ENCODE assay signal across 1 cellular context in the genomic region with DNA sequence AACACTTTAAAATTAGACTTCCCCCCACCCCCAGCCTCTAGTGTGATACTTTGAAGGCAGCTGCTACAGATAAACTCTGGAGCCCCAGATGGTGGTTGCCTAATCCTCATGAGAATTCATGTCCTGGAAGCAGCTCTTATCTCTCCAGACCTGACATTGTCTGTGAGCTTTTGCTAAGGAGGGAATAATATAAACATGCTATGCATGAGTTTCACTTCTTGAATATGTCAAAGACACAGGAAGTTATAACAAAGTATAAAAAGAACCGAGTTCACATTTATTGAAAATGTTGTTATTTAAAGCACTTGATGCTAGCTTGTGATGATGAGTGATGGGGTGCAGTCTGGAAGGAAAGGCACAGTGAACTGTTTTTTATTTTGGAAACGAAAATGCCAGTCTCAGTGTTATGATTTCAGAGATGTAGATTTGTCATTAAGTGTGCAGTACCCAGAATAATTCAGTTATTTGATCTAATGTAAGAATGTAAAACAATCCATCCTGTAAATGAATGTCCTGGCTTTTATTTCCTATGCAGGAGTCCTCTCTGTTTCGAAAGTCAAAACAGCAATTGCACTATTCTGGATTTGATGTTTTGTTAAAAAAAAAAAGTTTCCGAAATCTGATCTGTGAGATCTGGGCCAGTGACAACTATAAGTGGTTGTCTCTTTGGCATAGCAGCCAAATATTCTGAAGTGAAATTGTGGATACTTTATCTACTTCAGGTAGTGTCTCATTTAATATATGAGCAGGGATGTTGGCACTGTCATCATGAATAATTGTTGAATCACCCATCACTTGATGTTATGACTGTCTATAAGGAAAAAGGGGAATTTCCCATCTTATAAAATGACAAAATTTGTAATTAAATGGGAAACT.
A peak's percentile ranks its signal among the peaks of the same experiment; 100 is the strongest.
TF ChIP-seq lines count a peak whose summit lies in the region.

No MANE protein-coding gene starts in this region.

TF ChIP-seq in GM12878, 131 proteins besides CTCF, POLR2A, EP300 and RAD21 (continued from another document and continues in another):
- TF ChIP-seq, protein P1, sequence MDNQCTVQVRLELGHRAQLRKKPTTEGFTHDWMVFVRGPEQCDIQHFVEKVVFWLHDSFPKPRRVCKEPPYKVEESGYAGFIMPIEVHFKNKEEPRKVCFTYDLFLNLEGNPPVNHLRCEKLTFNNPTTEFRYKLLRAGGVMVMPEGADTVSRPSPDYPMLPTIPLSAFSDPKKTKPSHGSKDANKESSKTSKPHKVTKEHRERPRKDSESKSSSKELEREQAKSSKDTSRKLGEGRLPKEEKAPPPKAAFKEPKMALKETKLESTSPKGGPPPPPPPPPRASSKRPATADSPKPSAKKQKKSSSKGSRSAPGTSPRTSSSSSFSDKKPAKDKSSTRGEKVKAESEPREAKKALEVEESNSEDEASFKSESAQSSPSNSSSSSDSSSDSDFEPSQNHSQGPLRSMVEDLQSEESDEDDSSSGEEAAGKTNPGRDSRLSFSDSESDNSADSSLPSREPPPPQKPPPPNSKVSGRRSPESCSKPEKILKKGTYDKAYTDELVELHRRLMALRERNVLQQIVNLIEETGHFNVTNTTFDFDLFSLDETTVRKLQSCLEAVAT (IDR thresholded peaks at IDR 0.05), result 0 out of 2 replicates have a peak, but pooled peaks have one; percentile 49
- TF ChIP-seq ETV6 (conservative IDR thresholded peaks at IDR 0.05 in 1 of 2, IDR thresholded peaks at IDR 0.05 in 1 of 2; ENCODE audit: borderline replicate concordance in 1 of 2, low read depth in 1 of 2) (peak in 1 of 2 experiments; percentile 74; a peak in 2 of 4 replicates), SIN3A (IDR thresholded peaks at IDR 0.05; ENCODE audit: low read depth, low read length) (no peak), TBL1XR1 (IDR thresholded peaks at IDR 0.05; ENCODE audit: low read depth, low read length) (no peak), RB1 (IDR thresholded peaks at IDR 0.05; ENCODE audit: borderline replicate concordance) (no peak), ESRRA (IDR thresholded peaks at IDR 0.05; ENCODE audit: low read length) (no peak), PKNOX1 (IDR thresholded peaks at IDR 0.05) (peak; percentile 75), POLR2AphosphoS5 (IDR thresholded peaks at IDR 0.05; ENCODE audit: low read length) (peak; percentile 57; the same call in 1 of the 2 replicates), POLR2AphosphoS2 (IDR thresholded peaks at IDR 0.05; ENCODE audit: low read depth, low read length) (no peak), SUPT20H (IDR thresholded peaks at IDR 0.05; ENCODE audit: borderline replicate concordance, control insufficient read depth, low read depth, low read length) (no peak), RELA (IDR thresholded peaks at IDR 0.05; ENCODE audit: borderline replicate concordance, partially characterized antibody) (no peak), NFYA (IDR thresholded peaks at IDR 0.05; ENCODE audit: borderline replicate concordance, low read depth, low read length) (no peak), ZBED1 (IDR thresholded peaks at IDR 0.05; ENCODE audit: borderline replicate concordance) (peak; percentile 76), ZNF24 (IDR thresholded peaks at IDR 0.05) (no peak), CREM (IDR thresholded peaks at IDR 0.05; ENCODE audit: low read depth) (peak; percentile 60), RAD51 (IDR thresholded peaks at IDR 0.05) (no peak), BCLAF1 (IDR thresholded peaks at IDR 0.05) (no peak), GABPA (IDR thresholded peaks at IDR 0.05; ENCODE audit: low read depth) (0 out of 2 replicates have a peak, but pooled peaks have one; percentile 17), NRF1 (conservative IDR thresholded peaks at IDR 0.05; ENCODE audit: low read depth, low read length) (no peak), BACH1 (IDR thresholded peaks at IDR 0.05; ENCODE audit: borderline replicate concordance) (no peak), STAT1 (conservative IDR thresholded peaks at IDR 0.05) (no peak), SREBF1 (IDR thresholded peaks at IDR 0.05; ENCODE audit: low read length) (no peak), ZNF274 (IDR thresholded peaks at IDR 0.05; ENCODE audit: insufficient read depth, insufficient read length) (no peak), SMARCA5 (IDR thresholded peaks at IDR 0.05) (no peak; the same call in 1 of the 2 replicates), NBN (IDR thresholded peaks at IDR 0.05) (no peak; the same call in 1 of the 2 replicates), MTA2 (IDR thresholded peaks at IDR 0.05; ENCODE audit: low read depth) (peak; percentile 66), TAF1 (IDR thresholded peaks at IDR 0.05; ENCODE audit: borderline replicate concordance, low read depth, low read length) (no peak), IKZF2 (IDR thresholded peaks at IDR 0.05) (peak; percentile 86 to 87), EZH2 (IDR thresholded peaks at IDR 0.05; ENCODE audit: borderline replicate concordance, control insufficient read depth, low read depth, low read length) (no peak), CHD4 (IDR thresholded peaks at IDR 0.05) (no peak), CBX3 (IDR thresholded peaks at IDR 0.05; ENCODE audit: borderline replicate concordance, low read depth) (no peak), MXI1 (IDR thresholded peaks at IDR 0.05; ENCODE audit: low read depth, low read length) (peak; percentile 57; the same call in 1 of the 2 replicates), PML (IDR thresholded peaks at IDR 0.05; ENCODE audit: low read length) (no peak), TCF7 (IDR thresholded peaks at IDR 0.05; ENCODE audit: borderline replicate concordance) (0 out of 2 replicates have a peak, but pooled peaks have one; percentile 27), POU2F2 (IDR thresholded peaks at IDR 0.05; ENCODE audit: borderline replicate concordance, low read depth, low read length) (peak; percentile 69; the same call in 1 of the 3 replicates), JUNB (IDR thresholded peaks at IDR 0.05) (peak; percentile 15; the same call in 1 of the 2 replicates)
- TF ChIP-seq, protein P2, sequence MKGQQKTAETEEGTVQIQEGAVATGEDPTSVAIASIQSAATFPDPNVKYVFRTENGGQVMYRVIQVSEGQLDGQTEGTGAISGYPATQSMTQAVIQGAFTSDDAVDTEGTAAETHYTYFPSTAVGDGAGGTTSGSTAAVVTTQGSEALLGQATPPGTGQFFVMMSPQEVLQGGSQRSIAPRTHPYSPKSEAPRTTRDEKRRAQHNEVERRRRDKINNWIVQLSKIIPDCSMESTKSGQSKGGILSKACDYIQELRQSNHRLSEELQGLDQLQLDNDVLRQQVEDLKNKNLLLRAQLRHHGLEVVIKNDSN (IDR thresholded peaks at IDR 0.05; ENCODE audit: borderline replicate concordance, extremely low read length, insufficient read depth, low read depth, low read length), result no peak
- TF ChIP-seq, protein P3, sequence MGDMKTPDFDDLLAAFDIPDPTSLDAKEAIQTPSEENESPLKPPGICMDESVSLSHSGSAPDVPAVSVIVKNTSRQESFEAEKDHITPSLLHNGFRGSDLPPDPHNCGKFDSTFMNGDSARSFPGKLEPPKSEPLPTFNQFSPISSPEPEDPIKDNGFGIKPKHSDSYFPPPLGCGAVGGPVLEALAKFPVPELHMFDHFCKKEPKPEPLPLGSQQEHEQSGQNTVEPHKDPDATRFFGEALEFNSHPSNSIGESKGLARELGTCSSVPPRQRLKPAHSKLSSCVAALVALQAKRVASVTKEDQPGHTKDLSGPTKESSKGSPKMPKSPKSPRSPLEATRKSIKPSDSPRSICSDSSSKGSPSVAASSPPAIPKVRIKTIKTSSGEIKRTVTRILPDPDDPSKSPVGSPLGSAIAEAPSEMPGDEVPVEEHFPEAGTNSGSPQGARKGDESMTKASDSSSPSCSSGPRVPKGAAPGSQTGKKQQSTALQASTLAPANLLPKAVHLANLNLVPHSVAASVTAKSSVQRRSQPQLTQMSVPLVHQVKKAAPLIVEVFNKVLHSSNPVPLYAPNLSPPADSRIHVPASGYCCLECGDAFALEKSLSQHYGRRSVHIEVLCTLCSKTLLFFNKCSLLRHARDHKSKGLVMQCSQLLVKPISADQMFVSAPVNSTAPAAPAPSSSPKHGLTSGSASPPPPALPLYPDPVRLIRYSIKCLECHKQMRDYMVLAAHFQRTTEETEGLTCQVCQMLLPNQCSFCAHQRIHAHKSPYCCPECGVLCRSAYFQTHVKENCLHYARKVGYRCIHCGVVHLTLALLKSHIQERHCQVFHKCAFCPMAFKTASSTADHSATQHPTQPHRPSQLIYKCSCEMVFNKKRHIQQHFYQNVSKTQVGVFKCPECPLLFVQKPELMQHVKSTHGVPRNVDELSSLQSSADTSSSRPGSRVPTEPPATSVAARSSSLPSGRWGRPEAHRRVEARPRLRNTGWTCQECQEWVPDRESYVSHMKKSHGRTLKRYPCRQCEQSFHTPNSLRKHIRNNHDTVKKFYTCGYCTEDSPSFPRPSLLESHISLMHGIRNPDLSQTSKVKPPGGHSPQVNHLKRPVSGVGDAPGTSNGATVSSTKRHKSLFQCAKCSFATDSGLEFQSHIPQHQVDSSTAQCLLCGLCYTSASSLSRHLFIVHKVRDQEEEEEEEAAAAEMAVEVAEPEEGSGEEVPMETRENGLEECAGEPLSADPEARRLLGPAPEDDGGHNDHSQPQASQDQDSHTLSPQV (IDR thresholded peaks at IDR 0.05), result no peak
- TF ChIP-seq, protein P4, sequence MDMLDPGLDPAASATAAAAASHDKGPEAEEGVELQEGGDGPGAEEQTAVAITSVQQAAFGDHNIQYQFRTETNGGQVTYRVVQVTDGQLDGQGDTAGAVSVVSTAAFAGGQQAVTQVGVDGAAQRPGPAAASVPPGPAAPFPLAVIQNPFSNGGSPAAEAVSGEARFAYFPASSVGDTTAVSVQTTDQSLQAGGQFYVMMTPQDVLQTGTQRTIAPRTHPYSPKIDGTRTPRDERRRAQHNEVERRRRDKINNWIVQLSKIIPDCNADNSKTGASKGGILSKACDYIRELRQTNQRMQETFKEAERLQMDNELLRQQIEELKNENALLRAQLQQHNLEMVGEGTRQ (IDR thresholded peaks at IDR 0.05; ENCODE audit: borderline replicate concordance, low read depth, low read length), result no peak
- TF ChIP-seq, protein P5, sequence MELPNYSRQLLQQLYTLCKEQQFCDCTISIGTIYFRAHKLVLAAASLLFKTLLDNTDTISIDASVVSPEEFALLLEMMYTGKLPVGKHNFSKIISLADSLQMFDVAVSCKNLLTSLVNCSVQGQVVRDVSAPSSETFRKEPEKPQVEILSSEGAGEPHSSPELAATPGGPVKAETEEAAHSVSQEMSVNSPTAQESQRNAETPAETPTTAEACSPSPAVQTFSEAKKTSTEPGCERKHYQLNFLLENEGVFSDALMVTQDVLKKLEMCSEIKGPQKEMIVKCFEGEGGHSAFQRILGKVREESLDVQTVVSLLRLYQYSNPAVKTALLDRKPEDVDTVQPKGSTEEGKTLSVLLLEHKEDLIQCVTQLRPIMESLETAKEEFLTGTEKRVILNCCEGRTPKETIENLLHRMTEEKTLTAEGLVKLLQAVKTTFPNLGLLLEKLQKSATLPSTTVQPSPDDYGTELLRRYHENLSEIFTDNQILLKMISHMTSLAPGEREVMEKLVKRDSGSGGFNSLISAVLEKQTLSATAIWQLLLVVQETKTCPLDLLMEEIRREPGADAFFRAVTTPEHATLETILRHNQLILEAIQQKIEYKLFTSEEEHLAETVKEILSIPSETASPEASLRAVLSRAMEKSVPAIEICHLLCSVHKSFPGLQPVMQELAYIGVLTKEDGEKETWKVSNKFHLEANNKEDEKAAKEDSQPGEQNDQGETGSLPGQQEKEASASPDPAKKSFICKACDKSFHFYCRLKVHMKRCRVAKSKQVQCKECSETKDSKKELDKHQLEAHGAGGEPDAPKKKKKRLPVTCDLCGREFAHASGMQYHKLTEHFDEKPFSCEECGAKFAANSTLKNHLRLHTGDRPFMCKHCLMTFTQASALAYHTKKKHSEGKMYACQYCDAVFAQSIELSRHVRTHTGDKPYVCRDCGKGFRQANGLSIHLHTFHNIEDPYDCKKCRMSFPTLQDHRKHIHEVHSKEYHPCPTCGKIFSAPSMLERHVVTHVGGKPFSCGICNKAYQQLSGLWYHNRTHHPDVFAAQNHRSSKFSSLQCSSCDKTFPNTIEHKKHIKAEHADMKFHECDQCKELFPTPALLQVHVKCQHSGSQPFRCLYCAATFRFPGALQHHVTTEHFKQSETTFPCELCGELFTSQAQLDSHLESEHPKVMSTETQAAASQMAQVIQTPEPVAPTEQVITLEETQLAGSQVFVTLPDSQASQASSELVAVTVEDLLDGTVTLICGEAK (IDR thresholded peaks at IDR 0.05; ENCODE audit: borderline replicate concordance), result no peak; the same call in 1 of the 2 replicates
- TF ChIP-seq, protein P6, sequence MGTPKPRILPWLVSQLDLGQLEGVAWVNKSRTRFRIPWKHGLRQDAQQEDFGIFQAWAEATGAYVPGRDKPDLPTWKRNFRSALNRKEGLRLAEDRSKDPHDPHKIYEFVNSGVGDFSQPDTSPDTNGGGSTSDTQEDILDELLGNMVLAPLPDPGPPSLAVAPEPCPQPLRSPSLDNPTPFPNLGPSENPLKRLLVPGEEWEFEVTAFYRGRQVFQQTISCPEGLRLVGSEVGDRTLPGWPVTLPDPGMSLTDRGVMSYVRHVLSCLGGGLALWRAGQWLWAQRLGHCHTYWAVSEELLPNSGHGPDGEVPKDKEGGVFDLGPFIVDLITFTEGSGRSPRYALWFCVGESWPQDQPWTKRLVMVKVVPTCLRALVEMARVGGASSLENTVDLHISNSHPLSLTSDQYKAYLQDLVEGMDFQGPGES (IDR thresholded peaks at IDR 0.05), result no peak
